Comparison of ENCODE assay signal across 27 cellular contexts in the genomic region with DNA sequence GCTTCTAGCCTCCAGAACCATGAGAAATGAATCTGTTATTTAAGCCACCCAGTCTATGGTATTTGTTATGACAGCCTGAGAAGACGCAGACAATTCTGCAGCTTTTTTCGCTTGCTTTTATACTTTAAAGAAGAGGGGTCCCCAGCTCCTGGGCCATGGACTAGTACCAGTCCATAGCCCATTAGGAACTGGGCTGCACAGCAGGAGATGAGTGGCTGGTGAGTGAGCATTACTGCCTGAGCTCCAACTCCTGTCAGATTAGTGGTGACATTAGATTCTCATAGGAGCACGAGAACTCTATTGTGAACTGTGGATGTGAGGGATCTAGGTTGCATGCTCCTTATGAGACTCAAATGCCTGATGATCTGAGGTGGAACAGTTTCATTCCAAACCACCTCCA.
DNase-seq lines count a peak whose midpoint lies in the region; TF ChIP-seq lines count a peak whose summit lies in the region.
"Had no signal": no experiment of that assay in that cellular context is flagged by ENCODE, and none has a peak within 500 bp of the region (broad histone marks: within the 10 kb centered on the region; RNA-seq: fewer than 3 reads in every experiment).

No MANE protein-coding gene starts in this region.

- WGBS in esophagus muscularis mucosa = 97% methylated on average over 3 of the region's 3 CpGs

- H3K27me3 ChIP-seq in esophagus muscularis mucosa = no peaks in the 10 kb centered on the region
- H3K27me3 ChIP-seq: BE2C; BLaER1; BLaER1 treated with 17β-estradiol and CSF1 and Interleukin-3, amounts not matched to agents 10 nM and 100 nM had no signal

- no peaks in the 10 kb centered on the region for H3K9me3 ChIP-seq in esophagus muscularis mucosa
- H3K9me3 ChIP-seq: A549; BE2C; BLaER1; BLaER1 treated with 17β-estradiol and CSF1 and Interleukin-3, amounts not matched to agents 10 nM and 100 nM; Caco-2 had no signal

- H3K27ac ChIP-seq in esophagus muscularis mucosa (replicated peaks in 1 of 4) (no peak overlapping the region), caudate nucleus (ENCODE audit: low read depth, low read length) (no peak overlapping the region)
- H3K27ac ChIP-seq: 22Rv1; A549; BLaER1; BLaER1 treated with 17β-estradiol and CSF1 and Interleukin-3, amounts not matched to agents 10 nM and 100 nM; C4-2B had no signal

- DNase-seq in esophagus muscularis mucosa (ENCODE audit: extremely low spot score) (peak; percentile 70), caudate nucleus (lab: John Stamatoyannopoulos, UW) (no peak)
- DNase-seq: 8988T; ACHN; AML-193; BE2C; C1 segment of cervical spinal cord; Caco-2; Calu3; CD4-positive, alpha-beta memory T cell; CD4-positive, alpha-beta T cell; CD4-positive, CD25-positive, alpha-beta regulatory T cell; CD8-positive, alpha-beta memory T cell; CD8-positive, alpha-beta T cell; COR-L47; DMS 273 treated with DMSO at 0.1 percent for 48 hours; DMS153; DMS53; DMS79; DMS79 treated with DMSO at 0.1 percent for 48 hours; DND-41; EL had no signal

- TF ChIP-seq EP300 in esophagus muscularis mucosa (IDR thresholded peaks at IDR 0.05) = no peak

- intact Hi-C loops in esophagus muscularis mucosa (cut with DNase I) = no loop called here

- no peak overlapping the region for H3K4me3 ChIP-seq in esophagus muscularis mucosa
- H3K4me3 ChIP-seq: A549; BLaER1; BLaER1 treated with 17β-estradiol and CSF1 and Interleukin-3, amounts not matched to agents 10 nM and 100 nM had no signal

- TF ChIP-seq CTCF in esophagus muscularis mucosa (IDR thresholded peaks at IDR 0.05) = no peak

- no peaks in the 10 kb centered on the region for H3K4me1 ChIP-seq in esophagus muscularis mucosa
- H3K4me1 ChIP-seq: A549; BE2C; BLaER1; BLaER1 treated with 17β-estradiol and CSF1 and Interleukin-3, amounts not matched to agents 10 nM and 100 nM; Caco-2 had no signal

- no peak for TF ChIP-seq POLR2A in esophagus muscularis mucosa (IDR thresholded peaks at IDR 0.05; ENCODE audit: low read depth)

- H3K36me3 ChIP-seq in esophagus muscularis mucosa = no peaks in the 10 kb centered on the region
- H3K36me3 ChIP-seq: BE2C; BLaER1; BLaER1 treated with 17β-estradiol and CSF1 and Interleukin-3, amounts not matched to agents 10 nM and 100 nM had no signal
